ENCODE assay signal across 1 cellular context in genomic region chr22:39170825-39171622, GRCh38.
TF ChIP-seq lines count a peak whose summit lies in the region.

No MANE protein-coding gene starts in this region.

TF ChIP-seq in GM12878, 131 proteins besides CTCF, POLR2A, EP300 and RAD21 (continued from another document):
- TF ChIP-seq BACH1 (IDR thresholded peaks at IDR 0.05; ENCODE audit: borderline replicate concordance) (0 out of 2 replicates have a peak, but pooled peaks have one; percentile 24), SIN3A (IDR thresholded peaks at IDR 0.05; ENCODE audit: low read depth, low read length) (no peak), CREB1 (IDR thresholded peaks at IDR 0.05; ENCODE audit: low read depth) (0 out of 2 replicates have a peak, but pooled peaks have one; percentile 12), MYB (IDR thresholded peaks at IDR 0.05; ENCODE audit: borderline replicate concordance, low read depth, low read length) (no peak), CEBPZ (IDR thresholded peaks at IDR 0.05; ENCODE audit: low read depth, low read length) (no peak), RFX5 (IDR thresholded peaks at IDR 0.05; ENCODE audit: low read depth, low read length) (no peak), FOXK2 (IDR thresholded peaks at IDR 0.05) (no peak), ZBED1 (IDR thresholded peaks at IDR 0.05; ENCODE audit: borderline replicate concordance) (no peak), PBX3 (IDR thresholded peaks at IDR 0.05; ENCODE audit: insufficient replicate concordance, low read depth, low read length) (no peak), TARDBP (IDR thresholded peaks at IDR 0.05; ENCODE audit: borderline replicate concordance) (0 out of 2 replicates have a peak, but pooled peaks have one; percentile 33), YY1 (IDR thresholded peaks at IDR 0.05; ENCODE audit: low read depth, low read length) (peak; percentile 76), WRNIP1 (IDR thresholded peaks at IDR 0.05; ENCODE audit: borderline replicate concordance, low read depth, low read length) (no peak), IRF4 (IDR thresholded peaks at IDR 0.05; ENCODE audit: low read depth, low read length) (0 out of 2 replicates have a peak, but pooled peaks have one; percentile 18), MXI1 (IDR thresholded peaks at IDR 0.05; ENCODE audit: low read depth, low read length) (peak; percentile 42; the same call in 1 of the 2 replicates), SPI1 (IDR thresholded peaks at IDR 0.05; ENCODE audit: borderline replicate concordance, insufficient read depth, low read depth, low read length) (peak; percentile 69; the same call in 1 of the 2 replicates), NBN (IDR thresholded peaks at IDR 0.05) (peak; percentile 77; the same call in 1 of the 2 replicates), HDAC6 (IDR thresholded peaks at IDR 0.05; ENCODE audit: unreplicated experiment) (no peak), TCF3 (IDR thresholded peaks at IDR 0.05; ENCODE audit: borderline replicate concordance, insufficient read depth, low read depth, low read length) (0 out of 2 replicates have a peak, but pooled peaks have one; percentile 27), FOS (IDR thresholded peaks at IDR 0.05; ENCODE audit: borderline replicate concordance, extremely low read depth, insufficient read length) (no peak), POLR2AphosphoS5 (IDR thresholded peaks at IDR 0.05; ENCODE audit: low read length) (no peak), TCF12 (IDR thresholded peaks at IDR 0.05; ENCODE audit: low read depth, low read length) (peak; percentile 46; the same call in 1 of the 2 replicates), HDGF (IDR thresholded peaks at IDR 0.05) (0 out of 2 replicates have a peak, but pooled peaks have one; percentile 34), BHLHE40 (IDR thresholded peaks at IDR 0.05; ENCODE audit: borderline replicate concordance in 1 of 2, low read depth in 2 of 2, low read length in 1 of 2) (peak; percentile 27 to 56; a peak in 1 of 4 replicates), PML (IDR thresholded peaks at IDR 0.05; ENCODE audit: low read length) (no peak), SMARCA5 (IDR thresholded peaks at IDR 0.05) (peak; percentile 87; the same call in 1 of the 2 replicates), STAT3 (IDR thresholded peaks at IDR 0.05; ENCODE audit: low read depth, low read length) (no peak)
